Comparison of ENCODE assay signal across 1 cellular context in the genomic region with DNA sequence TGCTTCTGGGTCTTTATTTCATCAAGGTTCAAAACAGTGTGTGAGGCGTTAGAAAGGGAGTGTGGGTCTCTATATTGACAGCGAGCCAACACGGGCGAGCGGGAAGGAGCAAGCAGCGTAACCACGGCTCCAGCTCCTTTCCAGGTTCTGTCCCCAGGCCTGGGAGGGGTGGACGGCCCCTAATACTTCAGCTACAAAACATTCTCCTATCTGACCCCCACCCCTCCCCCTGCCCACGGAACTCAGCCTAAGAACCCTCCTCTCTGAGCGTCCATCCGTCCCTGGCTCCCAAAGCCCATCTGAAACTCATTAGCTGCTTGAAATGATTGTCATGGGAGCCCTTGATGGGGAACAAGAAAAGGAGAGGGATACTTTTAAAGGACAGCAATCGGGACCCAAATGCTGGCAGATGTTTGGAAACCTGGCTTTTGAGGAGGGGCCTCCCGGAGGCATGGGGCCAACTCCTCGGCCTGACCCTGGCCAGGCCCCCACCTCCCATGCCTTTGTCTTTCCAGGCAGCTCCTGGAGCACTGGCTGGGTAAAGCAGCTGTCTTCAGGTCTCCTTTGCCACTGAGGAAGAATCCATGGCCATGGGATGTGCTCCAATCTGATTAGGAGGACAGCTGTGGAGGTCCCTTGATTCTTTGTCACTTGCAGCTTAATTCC.
TF ChIP-seq lines count a peak whose summit lies in the region.

No MANE protein-coding gene starts in this region.

TF ChIP-seq in GM23338, 12 proteins besides CTCF, POLR2A, EP300 and RAD21 (continued from another document):
- TF ChIP-seq ZNF462 (CRISPR knock-in tag; IDR thresholded peaks at IDR 0.05) = no peak
- no peak for TF ChIP-seq POLR2AphosphoS5 (IDR thresholded peaks at IDR 0.05; ENCODE audit: low read depth)
- TF ChIP-seq CREB1 (CRISPR knock-in tag; IDR thresholded peaks at IDR 0.05; ENCODE audit: low read depth) = no peak
- no peak for TF ChIP-seq ETS1 (IDR thresholded peaks at IDR 0.05)
- TF ChIP-seq REST (IDR thresholded peaks at IDR 0.05; ENCODE audit: unreplicated experiment) = no peak
- TF ChIP-seq EZH2 (IDR thresholded peaks at IDR 0.05; ENCODE audit: low read depth, unreplicated experiment) = no peak
- no peak for TF ChIP-seq JUNB (IDR thresholded peaks at IDR 0.05; ENCODE audit: unreplicated experiment)
- TF ChIP-seq ZNF114 (CRISPR knock-in tag; IDR thresholded peaks at IDR 0.05) = no peak
- TF ChIP-seq NANOG (IDR thresholded peaks at IDR 0.05; ENCODE audit: borderline replicate concordance) = no peak
- no peak for TF ChIP-seq STAT1 (IDR thresholded peaks at IDR 0.05; ENCODE audit: unreplicated experiment)
